20 cellular contexts compared by ENCODE assay signal in genomic region chr12:126545411-126545810, GRCh38.
"Had no signal": no experiment of that assay in that cellular context is flagged by ENCODE, and none has a peak within 500 bp of the region (broad histone marks: within the 10 kb centered on the region; RNA-seq: fewer than 3 reads in every experiment).

No MANE protein-coding gene starts in this region.

- H3K4me3 ChIP-seq: adrenal gland, ascending aorta, cardiac muscle cell, pancreas, psoas muscle, right atrium auricular region, spleen, upper lobe of right lung had no signal

- H3K27me3 ChIP-seq: adrenal gland, ascending aorta, cardiac muscle cell, pancreas, right atrium auricular region, spleen, upper lobe of right lung had no signal

- H3K9me3 ChIP-seq: adrenal gland, ascending aorta, pancreas, psoas muscle, right atrium auricular region, upper lobe of right lung had no signal

- H3K27ac ChIP-seq: adrenal gland, ascending aorta, cardiac muscle cell, pancreas, psoas muscle, right atrium auricular region, spleen, upper lobe of right lung had no signal

- H3K4me1 ChIP-seq: adrenal gland, ascending aorta, psoas muscle, right atrium auricular region, spleen, upper lobe of right lung had no signal

- H3K36me3 ChIP-seq: adrenal gland, ascending aorta, cardiac muscle cell, pancreas, right atrium auricular region, spleen, upper lobe of right lung had no signal

- ATAC-seq: left cardiac atrium; natural killer cell treated with Interleukin-12 subunit alpha and Interleukin-12 subunit beta and Interleukin-15 and Interleukin-18, amount 100 ng/mL, for 72 hours; pancreas; psoas muscle; T-cell; upper lobe of right lung had no signal

- DNase-seq: activated CD4-positive, alpha-beta T cell treated with anti-CD3 and anti-CD28 coated beads for 1 hour; activated CD4-positive, alpha-beta T cell treated with anti-CD3 and anti-CD28 coated beads, Interleukin-2, amount 50 U/mL, for 1 hour; activated naive CD4-positive, alpha-beta T cell; activated T-cell treated with anti-CD3 and anti-CD28 coated beads, Interleukin-2, amount 50 U/mL, for 1 hour; adrenal gland; cortex of kidney; head of caudate nucleus; islet precursor cell; left cardiac atrium; pancreas; psoas muscle; spleen; stimulated activated CD4-positive, alpha-beta T cell treated with anti-CD3 and anti-CD28 coated beads, Interleukin-4, amount 100 ng/mL, for 1 hour; stimulated activated naive CD4-positive, alpha-beta T cell treated with Interleukin-2 at 50 U/mL for 16 hours; T-cell; upper lobe of right lung had no signal
